Comparison of ENCODE assay signal across 15 cellular contexts in genomic region chr10:469947-470338, GRCh38.
"Had no signal": no experiment of that assay in that cellular context is flagged by ENCODE, and none has a peak within 500 bp of the region (broad histone marks: within the 10 kb centered on the region; RNA-seq: fewer than 3 reads in every experiment).

No MANE protein-coding gene starts in this region.

- DNase-seq: activated gamma-delta T cell, amygdala, cerebellar nuclear complex, dorsolateral prefrontal cortex, heart right ventricle, left lung, mucosa of descending colon, SK-N-SH, trophoblast cell had no signal

- H3K36me3 Mint-ChIP-seq: natural killer cell treated with Interleukin-12 subunit alpha and Interleukin-12 subunit beta and Interleukin-15 and Interleukin-18, amount 100 ng/mL, for 72 hours; stimulated activated memory B cell treated with anti-CD40 and anti-IgM and Interleukin-4, amounts not matched to agents 10 μg/mL and 1 μg/mL and 100 μg/mL, for 72 hours had no signal

- H3K4me1 Mint-ChIP-seq: brain; stimulated activated memory B cell treated with anti-CD40 and anti-IgM and Interleukin-4, amounts not matched to agents 10 μg/mL and 1 μg/mL and 100 μg/mL, for 72 hours had no signal

- H3K4me3 ChIP-seq: dorsolateral prefrontal cortex, heart right ventricle, left lung, mucosa of descending colon, prostate gland, right lobe of liver had no signal

- H3K27ac Mint-ChIP-seq: natural killer cell treated with Interleukin-12 subunit alpha and Interleukin-12 subunit beta and Interleukin-15 and Interleukin-18, amount 100 ng/mL, for 72 hours; stimulated activated memory B cell treated with anti-CD40 and anti-IgM and Interleukin-4, amounts not matched to agents 10 μg/mL and 1 μg/mL and 100 μg/mL, for 72 hours; T-helper 1 cell treated with Interleukin-12 subunit alpha and Interleukin-12 subunit beta and Interleukin-4 antibody, amounts not matched to agents 30 μg/mL and 1 μg/mL, for 36 hours had no signal

- H3K27me3 Mint-ChIP-seq: brain had no signal

- H3K4me3 Mint-ChIP-seq: brain; natural killer cell treated with Interleukin-12 subunit alpha and Interleukin-12 subunit beta and Interleukin-15 and Interleukin-18, amount 100 ng/mL, for 72 hours; stimulated activated memory B cell treated with anti-CD40 and anti-IgM and Interleukin-4, amounts not matched to agents 10 μg/mL and 1 μg/mL and 100 μg/mL, for 72 hours had no signal

- H3K9me3 Mint-ChIP-seq: natural killer cell treated with Interleukin-12 subunit alpha and Interleukin-12 subunit beta and Interleukin-15 and Interleukin-18, amount 100 ng/mL, for 72 hours; T-helper 1 cell treated with Interleukin-12 subunit alpha and Interleukin-12 subunit beta and Interleukin-4 antibody, amounts not matched to agents 30 μg/mL and 1 μg/mL, for 36 hours had no signal

- ATAC-seq: heart right ventricle; left lung; natural killer cell treated with Interleukin-12 subunit alpha and Interleukin-12 subunit beta and Interleukin-15 and Interleukin-18, amount 100 ng/mL, for 72 hours; right lobe of liver; stimulated activated memory B cell treated with anti-CD40 and anti-IgM and Interleukin-4, amounts not matched to agents 10 μg/mL and 1 μg/mL and 100 μg/mL, for 72 hours had no signal
